In genomic region chr4:6017030-6017429, GRCh38 we compare ENCODE assay signal across 1 cellular context.
A peak's percentile ranks its signal among the peaks of the same experiment; 100 is the strongest.
TF ChIP-seq lines count a peak whose summit lies in the region.

No MANE protein-coding gene starts in this region.

TF ChIP-seq in HepG2, 621 proteins besides CTCF, POLR2A, EP300 and RAD21 (continued from another document):
- no peak for TF ChIP-seq ZNF512 (CRISPR knock-in tag; IDR thresholded peaks at IDR 0.05)
- TF ChIP-seq SP4 (CRISPR knock-in tag; IDR thresholded peaks at IDR 0.05), result no peak
- no peak for TF ChIP-seq TRIM24 (CRISPR knock-in tag; IDR thresholded peaks at IDR 0.05)
- peak; percentile 62 for TF ChIP-seq MIER2 (CRISPR knock-in tag; IDR thresholded peaks at IDR 0.05)
- TF ChIP-seq ZNF354B (CRISPR knock-in tag; IDR thresholded peaks at IDR 0.05), result no peak
- TF ChIP-seq PRPF4 (IDR thresholded peaks at IDR 0.05; ENCODE audit: low read depth, low read length, poor library complexity, severe bottlenecking), result no peak
- no peak for TF ChIP-seq KDM5A (IDR thresholded peaks at IDR 0.05; ENCODE audit: borderline replicate concordance, low read length)
- TF ChIP-seq ZNF569 (CRISPR knock-in tag; IDR thresholded peaks at IDR 0.05; ENCODE audit: borderline replicate concordance), result no peak
- peak; percentile 91 for TF ChIP-seq ZNF264 (CRISPR knock-in tag; IDR thresholded peaks at IDR 0.05)
- TF ChIP-seq CHD4 (IDR thresholded peaks at IDR 0.05; ENCODE audit: borderline replicate concordance, low read length), result no peak
- no peak for TF ChIP-seq NFKBIZ (CRISPR knock-in tag; IDR thresholded peaks at IDR 0.05)
- no peak for TF ChIP-seq DDIT3 (CRISPR knock-in tag; IDR thresholded peaks at IDR 0.05)
- TF ChIP-seq, protein P1, sequence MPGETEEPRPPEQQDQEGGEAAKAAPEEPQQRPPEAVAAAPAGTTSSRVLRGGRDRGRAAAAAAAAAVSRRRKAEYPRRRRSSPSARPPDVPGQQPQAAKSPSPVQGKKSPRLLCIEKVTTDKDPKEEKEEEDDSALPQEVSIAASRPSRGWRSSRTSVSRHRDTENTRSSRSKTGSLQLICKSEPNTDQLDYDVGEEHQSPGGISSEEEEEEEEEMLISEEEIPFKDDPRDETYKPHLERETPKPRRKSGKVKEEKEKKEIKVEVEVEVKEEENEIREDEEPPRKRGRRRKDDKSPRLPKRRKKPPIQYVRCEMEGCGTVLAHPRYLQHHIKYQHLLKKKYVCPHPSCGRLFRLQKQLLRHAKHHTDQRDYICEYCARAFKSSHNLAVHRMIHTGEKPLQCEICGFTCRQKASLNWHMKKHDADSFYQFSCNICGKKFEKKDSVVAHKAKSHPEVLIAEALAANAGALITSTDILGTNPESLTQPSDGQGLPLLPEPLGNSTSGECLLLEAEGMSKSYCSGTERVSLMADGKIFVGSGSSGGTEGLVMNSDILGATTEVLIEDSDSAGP (CRISPR knock-in tag; IDR thresholded peaks at IDR 0.05; ENCODE audit: borderline replicate concordance), result no peak
- TF ChIP-seq ZNF652 (CRISPR knock-in tag; IDR thresholded peaks at IDR 0.05; ENCODE audit: borderline replicate concordance, low read depth), result no peak
- no peak for TF ChIP-seq ZNF672 (CRISPR knock-in tag; IDR thresholded peaks at IDR 0.05)
- TF ChIP-seq ZNF10 (CRISPR knock-in tag; IDR thresholded peaks at IDR 0.05; ENCODE audit: borderline replicate concordance, low read depth), result no peak
- TF ChIP-seq GABPB1 (CRISPR knock-in tag; IDR thresholded peaks at IDR 0.05), result peak; percentile 74
- no peak for TF ChIP-seq ZNF431 (CRISPR knock-in tag; IDR thresholded peaks at IDR 0.05; ENCODE audit: borderline replicate concordance, low read depth)
- peak; percentile 22; the same call in 1 of the 2 replicates for TF ChIP-seq ZNF644 (CRISPR knock-in tag; IDR thresholded peaks at IDR 0.05; ENCODE audit: low read depth)
- TF ChIP-seq ZNF292 (CRISPR knock-in tag; IDR thresholded peaks at IDR 0.05; ENCODE audit: borderline replicate concordance, low read depth), result no peak
- no peak for TF ChIP-seq ZNF318 (CRISPR knock-in tag; IDR thresholded peaks at IDR 0.05)
- TF ChIP-seq, protein P2, sequence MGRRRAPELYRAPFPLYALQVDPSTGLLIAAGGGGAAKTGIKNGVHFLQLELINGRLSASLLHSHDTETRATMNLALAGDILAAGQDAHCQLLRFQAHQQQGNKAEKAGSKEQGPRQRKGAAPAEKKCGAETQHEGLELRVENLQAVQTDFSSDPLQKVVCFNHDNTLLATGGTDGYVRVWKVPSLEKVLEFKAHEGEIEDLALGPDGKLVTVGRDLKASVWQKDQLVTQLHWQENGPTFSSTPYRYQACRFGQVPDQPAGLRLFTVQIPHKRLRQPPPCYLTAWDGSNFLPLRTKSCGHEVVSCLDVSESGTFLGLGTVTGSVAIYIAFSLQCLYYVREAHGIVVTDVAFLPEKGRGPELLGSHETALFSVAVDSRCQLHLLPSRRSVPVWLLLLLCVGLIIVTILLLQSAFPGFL (CRISPR knock-in tag; IDR thresholded peaks at IDR 0.05), result no peak
- no peak for TF ChIP-seq DNMT3B (CRISPR knock-in tag; conservative IDR thresholded peaks at IDR 0.05)
- peak; percentile 51; the same call in 1 of the 2 replicates for TF ChIP-seq HNF4G (IDR thresholded peaks at IDR 0.05; ENCODE audit: borderline replicate concordance, low read depth, low read length)
- peak; percentile 80; the same call in 1 of the 2 replicates for TF ChIP-seq HNF4G (CRISPR knock-in tag; IDR thresholded peaks at IDR 0.05; ENCODE audit: borderline replicate concordance, low read depth)
- no peak for TF ChIP-seq GZF1 (CRISPR knock-in tag; IDR thresholded peaks at IDR 0.05)
